Comparison of ENCODE assay signal across 12 cellular contexts in genomic region chr19:49020931-49021895, GRCh38. TPM values are rescaled to one million over a fixed set of nuclear protein-coding genes. Genes with fewer than 3 reads are reported as not detected.
A peak's percentile ranks its signal among the peaks of the same experiment; 100 is the strongest.
DNase-seq lines count a peak whose midpoint lies in the region; ATAC-seq and TF ChIP-seq lines count a peak whose summit lies in the region.
"Had no signal": no experiment of that assay in that cellular context is flagged by ENCODE, and none has a peak within 500 bp of the region (broad histone marks: within the 10 kb centered on the region; RNA-seq: fewer than 3 reads in every experiment).

No MANE protein-coding gene starts in this region.

- H3K36me3 Mint-ChIP-seq in IgD-negative memory B cell = peaks cover 1% of the 10 kb centered on the region
- H3K36me3 Mint-ChIP-seq in activated T-helper 1 cell treated with anti-CD3 and anti-CD28 coated beads, Interleukin-12 subunit alpha, Interleukin-12 subunit beta, Interleukin-2, Interleukin-4 antibody, amounts not matched to agents 30 ng/mL and 10 ng/mL and 1 ng/mL, durations not matched to agents 14 hours and 24 hours and 36 hours (ENCODE audit: low read depth) = peaks cover 3% of the 10 kb centered on the region
- H3K36me3 Mint-ChIP-seq in nephron (ENCODE audit: low read depth) = no peaks in the 10 kb centered on the region
- H3K36me3 Mint-ChIP-seq: naive B cell had no signal

- TF ChIP-seq CTCF in nephron (IDR thresholded peaks at IDR 0.05; ENCODE audit: unreplicated experiment in 3 of 3) = no peak

- intact Hi-C loops in activated T-helper 1 cell treated with anti-CD3 and anti-CD28 coated beads, Interleukin-12 subunit alpha, Interleukin-12 subunit beta, Interleukin-2, Interleukin-4 antibody, amounts not matched to agents 30 ng/mL and 10 ng/mL and 1 ng/mL, durations not matched to agents 14 hours and 24 hours and 36 hours (cut with micrococcal nuclease) = no loop called here

- H3K27ac Mint-ChIP-seq in IgD-negative memory B cell = peak overlapping the region in 1 of 3 donors; percentile 12
- peak overlapping the region; percentile 3 for H3K27ac Mint-ChIP-seq in activated T-helper 1 cell treated with anti-CD3 and anti-CD28 coated beads, Interleukin-12 subunit alpha, Interleukin-12 subunit beta, Interleukin-2, Interleukin-4 antibody, amounts not matched to agents 30 ng/mL and 10 ng/mL and 1 ng/mL, durations not matched to agents 14 hours and 24 hours and 36 hours
- H3K27ac Mint-ChIP-seq in nephron = peak overlapping the region in 1 of 3 experiments; percentile 12

- peak overlapping the region; percentile 58 to 86 (median 74) for H3K4me3 Mint-ChIP-seq in IgD-negative memory B cell
- H3K4me3 Mint-ChIP-seq in activated T-helper 1 cell treated with anti-CD3 and anti-CD28 coated beads, Interleukin-12 subunit alpha, Interleukin-12 subunit beta, Interleukin-2, Interleukin-4 antibody, amounts not matched to agents 30 ng/mL and 10 ng/mL and 1 ng/mL, durations not matched to agents 14 hours and 24 hours and 36 hours = no peak overlapping the region
- peak overlapping the region in 2 of 3 experiments; percentile 4 to 8 for H3K4me3 Mint-ChIP-seq in nephron

- ATAC-seq in GM18502 (IDR thresholded peaks at IDR 0.05; ENCODE audit: poor library complexity, unreplicated experiment) = no peak

- peaks cover 10 to 18% (median 18%) of the 10 kb centered on the region in 3 donors for H3K4me1 Mint-ChIP-seq in IgD-negative memory B cell
- H3K4me1 Mint-ChIP-seq in activated T-helper 1 cell treated with anti-CD3 and anti-CD28 coated beads, Interleukin-12 subunit alpha, Interleukin-12 subunit beta, Interleukin-2, Interleukin-4 antibody, amounts not matched to agents 30 ng/mL and 10 ng/mL and 1 ng/mL, durations not matched to agents 14 hours and 24 hours and 36 hours (ENCODE audit: low read depth) = peaks cover 20% of the 10 kb centered on the region
- peaks cover 7% of the 10 kb centered on the region for H3K4me1 Mint-ChIP-seq in nephron

- DNase-seq in DMS 273 (lab: John Stamatoyannopoulos, UW; ENCODE audit: unreplicated experiment) (peak; percentile 37), DMS 273 treated with DMSO at 0.1 percent for 48 hours (lab: John Stamatoyannopoulos, UW) (no peak), mesenteric fat pad (ENCODE audit: low spot score) (no peak), dedifferentiated amniotic fluid mesenchymal stem cell (ENCODE audit: extremely low spot score) (no peak)
- no peak for DNase-seq in activated T-helper 1 cell treated with anti-CD3 and anti-CD28 coated beads, Interleukin-12 subunit alpha, Interleukin-12 subunit beta, Interleukin-2, Interleukin-4 antibody, amounts not matched to agents 30 ng/mL and 10 ng/mL and 1 ng/mL, durations not matched to agents 14 hours and 24 hours and 36 hours (ENCODE audit: low spot score)
- DNase-seq: dermis blood vessel endothelial cell, naive B cell, NCI-H446 had no signal

- H3K27me3 Mint-ChIP-seq in IgD-negative memory B cell (peaks cover 5% of the 10 kb centered on the region), nephron (ENCODE audit: low read depth) (peaks cover 44% of the 10 kb centered on the region)
- peaks cover 20% of the 10 kb centered on the region for H3K27me3 Mint-ChIP-seq in activated T-helper 1 cell treated with anti-CD3 and anti-CD28 coated beads, Interleukin-12 subunit alpha, Interleukin-12 subunit beta, Interleukin-2, Interleukin-4 antibody, amounts not matched to agents 30 ng/mL and 10 ng/mL and 1 ng/mL, durations not matched to agents 14 hours and 24 hours and 36 hours (ENCODE audit: insufficient read depth)

- H3K9me3 Mint-ChIP-seq in IgD-negative memory B cell = no peaks in the 10 kb centered on the region
- no peaks in the 10 kb centered on the region for H3K9me3 Mint-ChIP-seq in activated T-helper 1 cell treated with anti-CD3 and anti-CD28 coated beads, Interleukin-12 subunit alpha, Interleukin-12 subunit beta, Interleukin-2, Interleukin-4 antibody, amounts not matched to agents 30 ng/mL and 10 ng/mL and 1 ng/mL, durations not matched to agents 14 hours and 24 hours and 36 hours
- H3K9me3 Mint-ChIP-seq in nephron = no peaks in the 10 kb centered on the region
- H3K9me3 Mint-ChIP-seq: naive B cell had no signal

RNA-seq across cellular contexts. Expression of gene CGB3, which starts 2.9 kb away (rescaled TPM):
- not detected for polyA plus RNA-seq in IgD-negative memory B cell
- not detected in 2 replicates for total RNA-seq in activated T-helper 1 cell treated with anti-CD3 and anti-CD28 coated beads, Interleukin-12 subunit alpha, Interleukin-12 subunit beta, Interleukin-2, Interleukin-4 antibody, amounts not matched to agents 30 ng/mL and 10 ng/mL and 1 ng/mL, durations not matched to agents 14 hours and 24 hours and 36 hours
- not detected for total RNA-seq in mesenteric fat pad
- total RNA-seq: dermis blood vessel endothelial cell, testis had no signal

RNA-seq across cellular contexts. Expression of gene LHB, which starts 4.3 kb away (rescaled TPM):
- polyA plus RNA-seq in IgD-negative memory B cell = 0.78 TPM
- not detected in 2 replicates for total RNA-seq in activated T-helper 1 cell treated with anti-CD3 and anti-CD28 coated beads, Interleukin-12 subunit alpha, Interleukin-12 subunit beta, Interleukin-2, Interleukin-4 antibody, amounts not matched to agents 30 ng/mL and 10 ng/mL and 1 ng/mL, durations not matched to agents 14 hours and 24 hours and 36 hours
- total RNA-seq in mesenteric fat pad = not detected
- total RNA-seq: dermis blood vessel endothelial cell had no signal

RNA-seq across cellular contexts. Expression of gene CGB2, which starts 10.5 kb away (rescaled TPM):
- polyA plus RNA-seq in IgD-negative memory B cell = not detected
- not detected in 2 replicates for total RNA-seq in activated T-helper 1 cell treated with anti-CD3 and anti-CD28 coated beads, Interleukin-12 subunit alpha, Interleukin-12 subunit beta, Interleukin-2, Interleukin-4 antibody, amounts not matched to agents 30 ng/mL and 10 ng/mL and 1 ng/mL, durations not matched to agents 14 hours and 24 hours and 36 hours
- not detected for total RNA-seq in mesenteric fat pad
- total RNA-seq: dermis blood vessel endothelial cell had no signal

RNA-seq across cellular contexts. Expression of gene CGB1, which starts 15.5 kb away (rescaled TPM):
- not detected for polyA plus RNA-seq in IgD-negative memory B cell
- not detected in 2 replicates for total RNA-seq in activated T-helper 1 cell treated with anti-CD3 and anti-CD28 coated beads, Interleukin-12 subunit alpha, Interleukin-12 subunit beta, Interleukin-2, Interleukin-4 antibody, amounts not matched to agents 30 ng/mL and 10 ng/mL and 1 ng/mL, durations not matched to agents 14 hours and 24 hours and 36 hours
- not detected for total RNA-seq in mesenteric fat pad
- total RNA-seq: dermis blood vessel endothelial cell had no signal

RNA-seq across cellular contexts. Expression of gene CGB5, which starts 22.4 kb away (rescaled TPM):
- not detected for polyA plus RNA-seq in IgD-negative memory B cell
- not detected in 2 replicates for total RNA-seq in activated T-helper 1 cell treated with anti-CD3 and anti-CD28 coated beads, Interleukin-12 subunit alpha, Interleukin-12 subunit beta, Interleukin-2, Interleukin-4 antibody, amounts not matched to agents 30 ng/mL and 10 ng/mL and 1 ng/mL, durations not matched to agents 14 hours and 24 hours and 36 hours
- not detected for total RNA-seq in mesenteric fat pad
- total RNA-seq: dermis blood vessel endothelial cell had no signal
